In genomic region chr9:131012023-131012334, GRCh38 we compare ENCODE assay signal across 28 cellular contexts. TPM values are rescaled to one million over a fixed set of nuclear protein-coding genes. Genes with fewer than 3 reads are reported as not detected.
A peak's percentile ranks its signal among the peaks of the same experiment; 100 is the strongest.
DNase-seq lines count a peak whose midpoint lies in the region; ATAC-seq and TF ChIP-seq lines count a peak whose summit lies in the region.
"Had no signal": no experiment of that assay in that cellular context is flagged by ENCODE, and none has a peak within 500 bp of the region (broad histone marks: within the 10 kb centered on the region; RNA-seq: fewer than 3 reads in every experiment).

No MANE protein-coding gene starts in this region.

- DNase-seq in WTC11 (ENCODE audit: low spot score): no peak
- DNase-seq in neural progenitor cell (ENCODE audit: low spot score): no peak
- DNase-seq in T1000 (lab: John Stamatoyannopoulos, UW): no peak
- DNase-seq: ACHN; activated CD4-positive, alpha-beta T cell treated with anti-CD3 and anti-CD28 coated beads for 4 hours; activated T-cell treated with anti-CD3 and anti-CD28 coated beads, Interleukin-2, amount 50 U/mL, for 24 hours; COR-L47; glutamatergic neuron; HFFc6; left cardiac atrium; naive B cell; NCI-H1694 treated with DMSO at 0.1 percent for 48 hours; NCI-H2171 treated with DMSO at 0.1 percent for 48 hours; NCI-H524 treated with DMSO at 0.1 percent for 48 hours; ovary; stimulated activated CD4-positive, alpha-beta T cell treated with anti-CD3 and anti-CD28 coated beads, Interleukin-4, amount 100 ng/mL, for 24 hours; stimulated activated naive B cell treated with anti-CD40 and anti-IgM and Interleukin-4, amounts not matched to agents 10 μg/mL and 1 μg/mL and 100 μg/mL, for 72 hours; T-cell had no signal

- no peaks in the 10 kb centered on the region for H3K9me3 Mint-ChIP-seq in WTC11
- H3K9me3 Mint-ChIP-seq in neural progenitor cell: no peaks in the 10 kb centered on the region
- H3K9me3 Mint-ChIP-seq: activated T-cell treated with anti-CD3 and anti-CD28 coated beads, Interleukin-2, amount 50 U/mL, for 24 hours; HFFc6; memory B cell; stimulated activated naive B cell treated with anti-CD40 and anti-IgM and Interleukin-4, amounts not matched to agents 10 μg/mL and 1 μg/mL and 100 μg/mL, for 72 hours; T-cell had no signal

- ATAC-seq in WTC11: no peak
- no peak for ATAC-seq in HG03175 (IDR thresholded peaks at IDR 0.05; ENCODE audit: unreplicated experiment)
- no peak for ATAC-seq in HG02870 (IDR thresholded peaks at IDR 0.05; ENCODE audit: unreplicated experiment)
- no peak for ATAC-seq in HG03039 (IDR thresholded peaks at IDR 0.05; ENCODE audit: unreplicated experiment)
- ATAC-seq: stimulated activated naive B cell treated with anti-CD40 and anti-IgM and Interleukin-4, amounts not matched to agents 10 μg/mL and 1 μg/mL and 100 μg/mL, for 72 hours; T-cell had no signal

- H3K27ac ChIP-seq in HEK293 (ENCODE audit: extremely low read depth, low read depth, low read length) (no peak overlapping the region), iPS-20b (ENCODE audit: low read length) (no peak overlapping the region), neural progenitor cell (no peak overlapping the region)
- H3K27ac ChIP-seq: BLaER1, ovary, SJSA1, thoracic aorta had no signal

- no peaks in the 10 kb centered on the region for H4K20me1 ChIP-seq in neural progenitor cell (ENCODE audit: low read depth)
- H4K20me1 ChIP-seq: BLaER1 had no signal

- no peaks in the 10 kb centered on the region for H3K79me2 ChIP-seq in neural progenitor cell (ENCODE audit: low read depth)

- H3F3A ChIP-seq in neural progenitor cell (ENCODE audit: low read depth): peaks cover 6% of the 10 kb centered on the region

- no peaks in the 10 kb centered on the region for H3K9me3 ChIP-seq in HEK293 (ENCODE audit: control insufficient read depth, insufficient read depth, low read depth, low read length)
- H3K9me3 ChIP-seq in iPS-20b (ENCODE audit: insufficient read depth, low read depth, low read length): no peaks in the 10 kb centered on the region
- no peaks in the 10 kb centered on the region for H3K9me3 ChIP-seq in neural progenitor cell (ENCODE audit: low read depth)
- H3K9me3 ChIP-seq: BLaER1, ovary, SJSA1, thoracic aorta had no signal

- H3K4me3 ChIP-seq in HEK293 (ENCODE audit: low read depth, low read length) (no peak overlapping the region), iPS-20b (ENCODE audit: low read length) (no peak overlapping the region), neural progenitor cell (no peak overlapping the region)
- H3K4me3 ChIP-seq: BLaER1, GM12878, ovary, SJSA1, thoracic aorta had no signal

- CTCF ChIA-PET in HEK293 (lab: Yijun Ruan, JAX): interaction anchor here (0.6 to 6.4 kb wide), 7 partner anchors 14 to 244 kb away, joined by 3 to 60 read pairs (median 4); no protein-coding TSS in a partner anchor
- CTCF ChIA-PET in WTC11 (lab: Charles Lee): interaction anchor here (1.2 to 3.5 kb wide), 6 partner anchors 8 to 146 kb away, joined by 3 to 30 read pairs (median 10); no protein-coding TSS in a partner anchor

- H3K4me1 ChIP-seq in HEK293 (ENCODE audit: control insufficient read depth, insufficient read depth, low read length): no peaks in the 10 kb centered on the region
- H3K4me1 ChIP-seq in iPS-20b (ENCODE audit: insufficient read depth, low read length): peaks cover 14% of the 10 kb centered on the region
- H3K4me1 ChIP-seq in neural progenitor cell: peaks cover 11% of the 10 kb centered on the region

- H3K9ac ChIP-seq in iPS-20b (ENCODE audit: low read depth, low read length) (peak overlapping the region; percentile 21; the same call in 1 of the 2 replicates), neural progenitor cell (no peak overlapping the region)
- H3K9ac ChIP-seq: BLaER1 had no signal

- H3K36me3 Mint-ChIP-seq in WTC11 (peaks cover 3% of the 10 kb centered on the region; the same call in 1 of the 2 replicates), neural progenitor cell (no peaks in the 10 kb centered on the region)
- H3K36me3 Mint-ChIP-seq: memory B cell; naive B cell; stimulated activated naive B cell treated with anti-CD40 and anti-IgM and Interleukin-4, amounts not matched to agents 10 μg/mL and 1 μg/mL and 100 μg/mL, for 72 hours; T-cell had no signal

- H3K27ac Mint-ChIP-seq in WTC11 (peak overlapping the region; percentile 76), neural progenitor cell (peak overlapping the region; percentile 97)
- H3K27ac Mint-ChIP-seq: activated T-cell treated with anti-CD3 and anti-CD28 coated beads, Interleukin-2, amount 50 U/mL, for 24 hours; HFFc6; memory B cell; stimulated activated naive B cell treated with anti-CD40 and anti-IgM and Interleukin-4, amounts not matched to agents 10 μg/mL and 1 μg/mL and 100 μg/mL, for 72 hours; T-cell had no signal

- no peak overlapping the region for H2AFZ ChIP-seq in neural progenitor cell (replicated peaks)

- H3K4me3 Mint-ChIP-seq in WTC11 (no peak overlapping the region), neural progenitor cell (peak overlapping the region; percentile 15)
- H3K4me3 Mint-ChIP-seq: activated T-cell treated with anti-CD3 and anti-CD28 coated beads, Interleukin-2, amount 50 U/mL, for 24 hours; HFFc6; memory B cell; stimulated activated naive B cell treated with anti-CD40 and anti-IgM and Interleukin-4, amounts not matched to agents 10 μg/mL and 1 μg/mL and 100 μg/mL, for 72 hours; T-cell had no signal

- no peaks in the 10 kb centered on the region for H3K36me3 ChIP-seq in HEK293 (ENCODE audit: control insufficient read depth in 2 of 2, insufficient read depth in 1 of 2, low read length in 2 of 2)
- no peaks in the 10 kb centered on the region for H3K36me3 ChIP-seq in iPS-20b (ENCODE audit: insufficient read depth, low read depth, low read length)
- no peaks in the 10 kb centered on the region for H3K36me3 ChIP-seq in neural progenitor cell
- H3K36me3 ChIP-seq: BLaER1, ovary, SJSA1, thoracic aorta had no signal

- peaks cover 24% of the 10 kb centered on the region for H3K27me3 ChIP-seq in iPS-20b (ENCODE audit: insufficient read depth, low read length)
- H3K27me3 ChIP-seq in neural progenitor cell: peaks cover 43% of the 10 kb centered on the region
- H3K27me3 ChIP-seq: ovary had no signal

- peaks cover 16% of the 10 kb centered on the region for H3K27me3 Mint-ChIP-seq in WTC11 (ENCODE audit: low read depth)
- H3K27me3 Mint-ChIP-seq in neural progenitor cell (ENCODE audit: insufficient read depth, low read depth): peaks cover 41% of the 10 kb centered on the region

- peaks cover 40% of the 10 kb centered on the region for H3K4me1 Mint-ChIP-seq in WTC11
- H3K4me1 Mint-ChIP-seq in neural progenitor cell: peaks cover 40% of the 10 kb centered on the region
- H3K4me1 Mint-ChIP-seq: memory B cell had no signal

- TF ChIP-seq CTCF in HEK293 (tag by site-specific recombination; IDR thresholded peaks at IDR 0.05) (no peak), WTC11 (IDR thresholded peaks at IDR 0.05) (no peak), neural progenitor cell (IDR thresholded peaks at IDR 0.05) (no peak)

- no peak overlapping the region for H3K4me2 ChIP-seq in neural progenitor cell
- H3K4me2 ChIP-seq: BLaER1 had no signal

- POLR2A ChIA-PET in HEK293 (lab: Yijun Ruan, JAX): interaction anchor here (1.2 kb wide), 1 partner anchor 19 kb away, joined by 3 read pairs; no protein-coding TSS in a partner anchor
- POLR2A ChIA-PET in WTC11 (lab: Charles Lee): no interaction called here

TF ChIP-seq in HEK293, 187 proteins besides CTCF, POLR2A, EP300 and RAD21:
- TF ChIP-seq ZNF37A (tag by site-specific recombination; IDR thresholded peaks at IDR 0.05) (no peak), ZBTB17 (tag by site-specific recombination; IDR thresholded peaks at IDR 0.05) (0 out of 2 replicates have a peak, but pooled peaks have one; percentile 11), ZSCAN4 (tag by site-specific recombination; IDR thresholded peaks at IDR 0.05) (peak; percentile 94), ZIC2 (tag by site-specific recombination; IDR thresholded peaks at IDR 0.05) (peak; percentile 74)

TF ChIP-seq in WTC11, 78 proteins besides CTCF, POLR2A, EP300 and RAD21:
- no peak for TF ChIP-seq ZNF232 (CRISPR knock-in tag; IDR thresholded peaks at IDR 0.05)
- no peak for TF ChIP-seq RORB (CRISPR knock-in tag; IDR thresholded peaks at IDR 0.05)
- TF ChIP-seq GRHL2 (CRISPR knock-in tag; IDR thresholded peaks at IDR 0.05; ENCODE audit: insufficient replicate concordance, severe bottlenecking): no peak

RNA-seq across cellular contexts. Expression of gene LAMC3, which starts 3.0 kb away (rescaled TPM):
- total RNA-seq in WTC11 (2021) (35.9 to 50.9 TPM (median 36.0 TPM) in 3 replicates), neural progenitor cell (ENCODE audit: low replicate concordance) (0.03 TPM in 1 of 2 replicates, not detected in the other)
- total RNA-seq: HFFc6, SJSA1 had no signal

Comparison
In these comparisons a context has a peak if more than half of its experiments do, and no peak if none do; other contexts are left out.
1. RNA of gene LAMC3, which starts 3.0 kb away (total RNA-seq): 35.9 to 50.9 TPM in WTC11; 0.03 TPM in neural progenitor cell; every median in the first group is over 10 times any median in the second.